In the genomic region with DNA sequence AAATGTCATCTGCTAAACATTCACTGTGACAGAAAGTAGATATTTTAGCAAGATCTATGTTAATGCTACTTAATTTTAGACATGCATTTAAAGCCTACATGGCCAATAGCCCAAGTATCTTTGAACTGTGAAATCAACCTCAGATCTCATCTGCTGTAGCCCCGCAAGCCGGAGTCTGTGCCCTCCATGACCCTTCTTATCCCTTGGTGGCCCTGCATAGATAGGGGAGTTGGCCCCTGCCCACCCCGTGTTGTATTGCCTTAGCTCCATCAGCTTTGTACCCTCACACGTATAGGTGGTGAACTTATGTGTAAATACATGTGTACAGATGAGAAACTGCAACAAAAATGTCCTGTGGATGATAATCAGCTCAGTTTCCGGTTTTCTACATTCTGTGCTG, we compare ENCODE assay signal across 20 cellular contexts.
"Had no signal": no experiment of that assay in that cellular context is flagged by ENCODE, and none has a peak within 500 bp of the region (broad histone marks: within the 10 kb centered on the region; RNA-seq: fewer than 3 reads in every experiment).

No MANE protein-coding gene starts in this region.

- H3K27ac ChIP-seq: colonic mucosa, esophagus muscularis mucosa, foreskin keratinocyte, heart right ventricle, left lung, lower lobe of right lung had no signal

- H3K27me3 ChIP-seq: colonic mucosa, esophagus muscularis mucosa, foreskin keratinocyte, heart right ventricle, left lung had no signal

- H3K36me3 ChIP-seq: colonic mucosa had no signal

- DNase-seq: colonic mucosa; cortex of kidney; effector CD8-positive, alpha-beta T cell; effector memory CD8-positive, alpha-beta T cell; endodermal cell; glutamatergic neuron; head of caudate nucleus; heart right ventricle; hippocampal formation; left cardiac atrium; left lung; left ventricle myocardium superior; lower lobe of right lung; mesenchymal stem cell; mucosa of descending colon; naive B cell had no signal

- H3K27ac Mint-ChIP-seq: dendritic cell treated with granulocyte-macrophage colony-stimulating factor and Interleukin-4, amounts not matched to agents 40 ng/mL and 50 ng/mL, for 4 days; effector memory CD8-positive, alpha-beta T cell; endodermal cell; mesothelial cell of epicardium had no signal

- ATAC-seq: effector memory CD8-positive, alpha-beta T cell; foreskin keratinocyte; heart right ventricle; left cardiac atrium; left lung; left ventricle myocardium superior; lower lobe of right lung; mucosa of descending colon had no signal

- H3K4me3 ChIP-seq: colonic mucosa, esophagus muscularis mucosa, heart right ventricle, left lung, lower lobe of right lung, mucosa of descending colon had no signal

- H3K9me3 Mint-ChIP-seq: dendritic cell treated with granulocyte-macrophage colony-stimulating factor and Interleukin-4, amounts not matched to agents 40 ng/mL and 50 ng/mL, for 4 days; effector memory CD8-positive, alpha-beta T cell; endodermal cell; mesothelial cell of epicardium; naive B cell had no signal

- H3K4me1 ChIP-seq: colonic mucosa, foreskin keratinocyte had no signal

- H3K9me3 ChIP-seq: colonic mucosa, esophagus muscularis mucosa, heart right ventricle, left lung, lower lobe of right lung, mucosa of descending colon had no signal

- H3K4me3 Mint-ChIP-seq: dendritic cell treated with granulocyte-macrophage colony-stimulating factor and Interleukin-4, amounts not matched to agents 40 ng/mL and 50 ng/mL, for 4 days; effector memory CD8-positive, alpha-beta T cell; endodermal cell; mesothelial cell of epicardium had no signal
